ENCODE assay signal across 1 cellular context in the genomic region with DNA sequence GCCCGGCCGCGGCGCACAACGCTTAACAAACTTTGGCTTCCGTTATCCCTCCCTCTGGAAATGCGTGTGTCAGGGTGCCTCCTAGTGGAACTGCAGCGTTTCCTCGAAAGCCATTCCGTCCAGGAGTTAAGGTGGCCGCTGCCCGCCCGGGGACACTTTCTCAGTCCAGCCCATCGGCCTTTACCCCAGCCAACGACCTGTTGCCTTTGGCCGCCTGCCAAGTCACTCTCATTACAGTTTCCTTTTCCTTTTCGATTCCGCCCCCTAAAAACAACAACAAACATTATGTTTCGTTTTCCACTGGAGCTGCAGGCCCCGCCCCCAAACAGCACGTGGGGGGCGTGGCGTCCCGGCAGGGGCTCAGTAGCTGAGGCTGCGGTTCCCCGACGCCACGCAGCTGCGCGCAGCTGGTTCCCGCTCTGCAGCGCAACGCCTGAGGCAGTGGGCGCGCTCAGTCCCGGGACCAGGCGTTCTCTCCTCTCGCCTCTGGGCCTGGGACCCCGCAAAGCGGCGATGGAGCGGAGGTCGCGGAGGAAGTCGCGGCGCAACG.
TF ChIP-seq lines count a peak whose summit lies in the region.

A gene (plus strand): TSS at position 363 of the 550 bp plus-strand sequence. CDS start 151 bp downstream, at position 514.

TF ChIP-seq in HepG2, 621 proteins besides CTCF, POLR2A, EP300 and RAD21 (continued from another document):
- TF ChIP-seq, protein P1, sequence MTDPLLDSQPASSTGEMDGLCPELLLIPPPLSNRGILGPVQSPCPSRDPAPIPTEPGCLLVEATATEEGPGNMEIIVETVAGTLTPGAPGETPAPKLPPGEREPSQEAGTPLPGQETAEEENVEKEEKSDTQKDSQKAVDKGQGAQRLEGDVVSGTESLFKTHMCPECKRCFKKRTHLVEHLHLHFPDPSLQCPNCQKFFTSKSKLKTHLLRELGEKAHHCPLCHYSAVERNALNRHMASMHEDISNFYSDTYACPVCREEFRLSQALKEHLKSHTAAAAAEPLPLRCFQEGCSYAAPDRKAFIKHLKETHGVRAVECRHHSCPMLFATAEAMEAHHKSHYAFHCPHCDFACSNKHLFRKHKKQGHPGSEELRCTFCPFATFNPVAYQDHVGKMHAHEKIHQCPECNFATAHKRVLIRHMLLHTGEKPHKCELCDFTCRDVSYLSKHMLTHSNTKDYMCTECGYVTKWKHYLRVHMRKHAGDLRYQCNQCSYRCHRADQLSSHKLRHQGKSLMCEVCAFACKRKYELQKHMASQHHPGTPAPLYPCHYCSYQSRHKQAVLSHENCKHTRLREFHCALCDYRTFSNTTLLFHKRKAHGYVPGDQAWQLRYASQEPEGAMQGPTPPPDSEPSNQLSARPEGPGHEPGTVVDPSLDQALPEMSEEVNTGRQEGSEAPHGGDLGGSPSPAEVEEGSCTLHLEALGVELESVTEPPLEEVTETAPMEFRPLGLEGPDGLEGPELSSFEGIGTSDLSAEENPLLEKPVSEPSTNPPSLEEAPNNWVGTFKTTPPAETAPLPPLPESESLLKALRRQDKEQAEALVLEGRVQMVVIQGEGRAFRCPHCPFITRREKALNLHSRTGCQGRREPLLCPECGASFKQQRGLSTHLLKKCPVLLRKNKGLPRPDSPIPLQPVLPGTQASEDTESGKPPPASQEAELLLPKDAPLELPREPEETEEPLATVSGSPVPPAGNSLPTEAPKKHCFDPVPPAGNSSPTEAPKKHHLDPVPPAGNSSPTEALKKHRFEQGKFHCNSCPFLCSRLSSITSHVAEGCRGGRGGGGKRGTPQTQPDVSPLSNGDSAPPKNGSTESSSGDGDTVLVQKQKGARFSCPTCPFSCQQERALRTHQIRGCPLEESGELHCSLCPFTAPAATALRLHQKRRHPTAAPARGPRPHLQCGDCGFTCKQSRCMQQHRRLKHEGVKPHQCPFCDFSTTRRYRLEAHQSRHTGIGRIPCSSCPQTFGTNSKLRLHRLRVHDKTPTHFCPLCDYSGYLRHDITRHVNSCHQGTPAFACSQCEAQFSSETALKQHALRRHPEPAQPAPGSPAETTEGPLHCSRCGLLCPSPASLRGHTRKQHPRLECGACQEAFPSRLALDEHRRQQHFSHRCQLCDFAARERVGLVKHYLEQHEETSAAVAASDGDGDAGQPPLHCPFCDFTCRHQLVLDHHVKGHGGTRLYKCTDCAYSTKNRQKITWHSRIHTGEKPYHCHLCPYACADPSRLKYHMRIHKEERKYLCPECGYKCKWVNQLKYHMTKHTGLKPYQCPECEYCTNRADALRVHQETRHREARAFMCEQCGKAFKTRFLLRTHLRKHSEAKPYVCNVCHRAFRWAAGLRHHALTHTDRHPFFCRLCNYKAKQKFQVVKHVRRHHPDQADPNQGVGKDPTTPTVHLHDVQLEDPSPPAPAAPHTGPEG (CRISPR knock-in tag; IDR thresholded peaks at IDR 0.05): no peak
- TF ChIP-seq PHF21A (CRISPR knock-in tag; IDR thresholded peaks at IDR 0.05) (peak; percentile 45; the same call in 1 of the 2 replicates), GFI1 (CRISPR knock-in tag; IDR thresholded peaks at IDR 0.05; ENCODE audit: borderline replicate concordance) (no peak), GATAD1 (CRISPR knock-in tag; IDR thresholded peaks at IDR 0.05) (peak; percentile 21; the same call in 1 of the 2 replicates), ADNP (CRISPR knock-in tag; IDR thresholded peaks at IDR 0.05) (no peak), CHD2 (IDR thresholded peaks at IDR 0.05; ENCODE audit: low read depth, low read length) (no peak), ZNF883 (CRISPR knock-in tag; IDR thresholded peaks at IDR 0.05; ENCODE audit: not compliant biosample characterization) (no peak), HOXA5 (CRISPR knock-in tag; IDR thresholded peaks at IDR 0.05) (peak; percentile 37; the same call in 1 of the 2 replicates), HOXD1 (CRISPR knock-in tag; IDR thresholded peaks at IDR 0.05) (no peak), ZFP1 (CRISPR knock-in tag; IDR thresholded peaks at IDR 0.05) (no peak), ZNF761 (CRISPR knock-in tag; conservative IDR thresholded peaks at IDR 0.05) (0 out of 2 replicates have a peak, but pooled peaks have one; percentile 33), ZNF772 (CRISPR knock-in tag; IDR thresholded peaks at IDR 0.05) (peak; percentile 15), ZNF7 (CRISPR knock-in tag; IDR thresholded peaks at IDR 0.05) (no peak), ZNF282 (IDR thresholded peaks at IDR 0.05; ENCODE audit: partially characterized antibody) (no peak), ZBTB42 (CRISPR knock-in tag; IDR thresholded peaks at IDR 0.05) (no peak), HCFC1 (IDR thresholded peaks at IDR 0.05; ENCODE audit: low read depth, low read length) (no peak), RNF2 (conservative IDR thresholded peaks at IDR 0.05; ENCODE audit: low read depth) (peak; percentile 86; the same call in 1 of the 2 replicates), BRCA1 (CRISPR knock-in tag; IDR thresholded peaks at IDR 0.05) (no peak), JDP2 (CRISPR knock-in tag; IDR thresholded peaks at IDR 0.05; ENCODE audit: borderline replicate concordance) (no peak), ZNF232 (CRISPR knock-in tag; IDR thresholded peaks at IDR 0.05; ENCODE audit: borderline replicate concordance) (no peak), NONO (IDR thresholded peaks at IDR 0.05) (no peak), NONO (CRISPR knock-in tag; conservative IDR thresholded peaks at IDR 0.05) (no peak), MBD4 (IDR thresholded peaks at IDR 0.05; ENCODE audit: borderline replicate concordance, low read length) (no peak), ZNF775 (CRISPR knock-in tag; IDR thresholded peaks at IDR 0.05; ENCODE audit: borderline replicate concordance) (no peak), ATF7-NPFF (CRISPR knock-in tag; IDR thresholded peaks at IDR 0.05; ENCODE audit: low read depth) (peak; percentile 33)
- TF ChIP-seq, protein P2, sequence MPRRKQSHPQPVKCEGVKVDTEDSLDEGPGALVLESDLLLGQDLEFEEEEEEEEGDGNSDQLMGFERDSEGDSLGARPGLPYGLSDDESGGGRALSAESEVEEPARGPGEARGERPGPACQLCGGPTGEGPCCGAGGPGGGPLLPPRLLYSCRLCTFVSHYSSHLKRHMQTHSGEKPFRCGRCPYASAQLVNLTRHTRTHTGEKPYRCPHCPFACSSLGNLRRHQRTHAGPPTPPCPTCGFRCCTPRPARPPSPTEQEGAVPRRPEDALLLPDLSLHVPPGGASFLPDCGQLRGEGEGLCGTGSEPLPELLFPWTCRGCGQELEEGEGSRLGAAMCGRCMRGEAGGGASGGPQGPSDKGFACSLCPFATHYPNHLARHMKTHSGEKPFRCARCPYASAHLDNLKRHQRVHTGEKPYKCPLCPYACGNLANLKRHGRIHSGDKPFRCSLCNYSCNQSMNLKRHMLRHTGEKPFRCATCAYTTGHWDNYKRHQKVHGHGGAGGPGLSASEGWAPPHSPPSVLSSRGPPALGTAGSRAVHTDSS (CRISPR knock-in tag; conservative IDR thresholded peaks at IDR 0.05): no peak
- TF ChIP-seq, protein P3, sequence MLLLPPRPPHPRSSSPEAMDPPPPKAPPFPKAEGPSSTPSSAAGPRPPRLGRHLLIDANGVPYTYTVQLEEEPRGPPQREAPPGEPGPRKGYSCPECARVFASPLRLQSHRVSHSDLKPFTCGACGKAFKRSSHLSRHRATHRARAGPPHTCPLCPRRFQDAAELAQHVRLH (CRISPR knock-in tag; IDR thresholded peaks at IDR 0.05; ENCODE audit: borderline replicate concordance, low read depth): peak; percentile 62; the same call in 1 of the 2 replicates
- TF ChIP-seq, protein P4, sequence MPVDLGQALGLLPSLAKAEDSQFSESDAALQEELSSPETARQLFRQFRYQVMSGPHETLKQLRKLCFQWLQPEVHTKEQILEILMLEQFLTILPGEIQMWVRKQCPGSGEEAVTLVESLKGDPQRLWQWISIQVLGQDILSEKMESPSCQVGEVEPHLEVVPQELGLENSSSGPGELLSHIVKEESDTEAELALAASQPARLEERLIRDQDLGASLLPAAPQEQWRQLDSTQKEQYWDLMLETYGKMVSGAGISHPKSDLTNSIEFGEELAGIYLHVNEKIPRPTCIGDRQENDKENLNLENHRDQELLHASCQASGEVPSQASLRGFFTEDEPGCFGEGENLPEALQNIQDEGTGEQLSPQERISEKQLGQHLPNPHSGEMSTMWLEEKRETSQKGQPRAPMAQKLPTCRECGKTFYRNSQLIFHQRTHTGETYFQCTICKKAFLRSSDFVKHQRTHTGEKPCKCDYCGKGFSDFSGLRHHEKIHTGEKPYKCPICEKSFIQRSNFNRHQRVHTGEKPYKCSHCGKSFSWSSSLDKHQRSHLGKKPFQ (CRISPR knock-in tag; IDR thresholded peaks at IDR 0.05; ENCODE audit: insufficient replicate concordance): peak; percentile 68
- TF ChIP-seq, protein P5, sequence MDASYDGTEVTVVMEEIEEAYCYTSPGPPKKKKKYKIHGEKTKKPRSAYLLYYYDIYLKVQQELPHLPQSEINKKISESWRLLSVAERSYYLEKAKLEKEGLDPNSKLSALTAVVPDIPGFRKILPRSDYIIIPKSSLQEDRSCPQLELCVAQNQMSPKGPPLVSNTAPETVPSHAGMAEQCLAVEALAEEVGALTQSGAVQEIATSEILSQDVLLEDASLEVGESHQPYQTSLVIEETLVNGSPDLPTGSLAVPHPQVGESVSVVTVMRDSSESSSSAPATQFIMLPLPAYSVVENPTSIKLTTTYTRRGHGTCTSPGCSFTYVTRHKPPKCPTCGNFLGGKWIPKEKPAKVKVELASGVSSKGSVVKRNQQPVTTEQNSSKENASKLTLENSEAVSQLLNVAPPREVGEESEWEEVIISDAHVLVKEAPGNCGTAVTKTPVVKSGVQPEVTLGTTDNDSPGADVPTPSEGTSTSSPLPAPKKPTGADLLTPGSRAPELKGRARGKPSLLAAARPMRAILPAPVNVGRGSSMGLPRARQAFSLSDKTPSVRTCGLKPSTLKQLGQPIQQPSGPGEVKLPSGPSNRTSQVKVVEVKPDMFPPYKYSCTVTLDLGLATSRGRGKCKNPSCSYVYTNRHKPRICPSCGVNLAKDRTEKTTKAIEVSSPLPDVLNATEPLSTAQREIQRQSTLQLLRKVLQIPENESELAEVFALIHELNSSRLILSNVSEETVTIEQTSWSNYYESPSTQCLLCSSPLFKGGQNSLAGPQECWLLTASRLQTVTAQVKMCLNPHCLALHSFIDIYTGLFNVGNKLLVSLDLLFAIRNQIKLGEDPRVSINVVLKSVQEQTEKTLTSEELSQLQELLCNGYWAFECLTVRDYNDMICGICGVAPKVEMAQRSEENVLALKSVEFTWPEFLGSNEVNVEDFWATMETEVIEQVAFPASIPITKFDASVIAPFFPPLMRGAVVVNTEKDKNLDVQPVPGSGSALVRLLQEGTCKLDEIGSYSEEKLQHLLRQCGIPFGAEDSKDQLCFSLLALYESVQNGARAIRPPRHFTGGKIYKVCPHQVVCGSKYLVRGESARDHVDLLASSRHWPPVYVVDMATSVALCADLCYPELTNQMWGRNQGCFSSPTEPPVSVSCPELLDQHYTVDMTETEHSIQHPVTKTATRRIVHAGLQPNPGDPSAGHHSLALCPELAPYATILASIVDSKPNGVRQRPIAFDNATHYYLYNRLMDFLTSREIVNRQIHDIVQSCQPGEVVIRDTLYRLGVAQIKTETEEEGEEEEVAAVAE (CRISPR knock-in tag; IDR thresholded peaks at IDR 0.05; ENCODE audit: borderline replicate concordance): no peak
- TF ChIP-seq, protein P6, sequence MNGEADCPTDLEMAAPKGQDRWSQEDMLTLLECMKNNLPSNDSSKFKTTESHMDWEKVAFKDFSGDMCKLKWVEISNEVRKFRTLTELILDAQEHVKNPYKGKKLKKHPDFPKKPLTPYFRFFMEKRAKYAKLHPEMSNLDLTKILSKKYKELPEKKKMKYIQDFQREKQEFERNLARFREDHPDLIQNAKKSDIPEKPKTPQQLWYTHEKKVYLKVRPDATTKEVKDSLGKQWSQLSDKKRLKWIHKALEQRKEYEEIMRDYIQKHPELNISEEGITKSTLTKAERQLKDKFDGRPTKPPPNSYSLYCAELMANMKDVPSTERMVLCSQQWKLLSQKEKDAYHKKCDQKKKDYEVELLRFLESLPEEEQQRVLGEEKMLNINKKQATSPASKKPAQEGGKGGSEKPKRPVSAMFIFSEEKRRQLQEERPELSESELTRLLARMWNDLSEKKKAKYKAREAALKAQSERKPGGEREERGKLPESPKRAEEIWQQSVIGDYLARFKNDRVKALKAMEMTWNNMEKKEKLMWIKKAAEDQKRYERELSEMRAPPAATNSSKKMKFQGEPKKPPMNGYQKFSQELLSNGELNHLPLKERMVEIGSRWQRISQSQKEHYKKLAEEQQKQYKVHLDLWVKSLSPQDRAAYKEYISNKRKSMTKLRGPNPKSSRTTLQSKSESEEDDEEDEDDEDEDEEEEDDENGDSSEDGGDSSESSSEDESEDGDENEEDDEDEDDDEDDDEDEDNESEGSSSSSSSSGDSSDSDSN (CRISPR knock-in tag; IDR thresholded peaks at IDR 0.05): peak; percentile 70
- TF ChIP-seq, protein P7, sequence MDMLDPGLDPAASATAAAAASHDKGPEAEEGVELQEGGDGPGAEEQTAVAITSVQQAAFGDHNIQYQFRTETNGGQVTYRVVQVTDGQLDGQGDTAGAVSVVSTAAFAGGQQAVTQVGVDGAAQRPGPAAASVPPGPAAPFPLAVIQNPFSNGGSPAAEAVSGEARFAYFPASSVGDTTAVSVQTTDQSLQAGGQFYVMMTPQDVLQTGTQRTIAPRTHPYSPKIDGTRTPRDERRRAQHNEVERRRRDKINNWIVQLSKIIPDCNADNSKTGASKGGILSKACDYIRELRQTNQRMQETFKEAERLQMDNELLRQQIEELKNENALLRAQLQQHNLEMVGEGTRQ (IDR thresholded peaks at IDR 0.05; ENCODE audit: low read depth, low read length): no peak
- TF ChIP-seq, protein P7 (CRISPR knock-in tag; IDR thresholded peaks at IDR 0.05; ENCODE audit: borderline replicate concordance): peak; percentile 76; the same call in 1 of the 2 replicates
- TF ChIP-seq, protein P8, sequence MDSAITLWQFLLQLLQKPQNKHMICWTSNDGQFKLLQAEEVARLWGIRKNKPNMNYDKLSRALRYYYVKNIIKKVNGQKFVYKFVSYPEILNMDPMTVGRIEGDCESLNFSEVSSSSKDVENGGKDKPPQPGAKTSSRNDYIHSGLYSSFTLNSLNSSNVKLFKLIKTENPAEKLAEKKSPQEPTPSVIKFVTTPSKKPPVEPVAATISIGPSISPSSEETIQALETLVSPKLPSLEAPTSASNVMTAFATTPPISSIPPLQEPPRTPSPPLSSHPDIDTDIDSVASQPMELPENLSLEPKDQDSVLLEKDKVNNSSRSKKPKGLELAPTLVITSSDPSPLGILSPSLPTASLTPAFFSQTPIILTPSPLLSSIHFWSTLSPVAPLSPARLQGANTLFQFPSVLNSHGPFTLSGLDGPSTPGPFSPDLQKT (CRISPR knock-in tag; IDR thresholded peaks at IDR 0.05; ENCODE audit: borderline replicate concordance): no peak
